ENCODE assay signal across 9 cellular contexts in genomic region chr1:44500181-44501021, GRCh38.
DNase-seq lines count a peak whose midpoint lies in the region; ATAC-seq and TF ChIP-seq lines count a peak whose summit lies in the region.
"Had no signal": no experiment of that assay in that cellular context is flagged by ENCODE, and none has a peak within 500 bp of the region (broad histone marks: within the 10 kb centered on the region; RNA-seq: fewer than 3 reads in every experiment).

No MANE protein-coding gene starts in this region.

- no peak overlapping the region for H3K4me3 Mint-ChIP-seq in endothelial cell (ENCODE audit: unreplicated experiment)

- TF ChIP-seq CTCF in AG09309 (IDR thresholded peaks at IDR 0.05; ENCODE audit: control insufficient read depth, insufficient read depth, low read depth, low read length, missing control alignments) (peak; percentile 33), endothelial cell (IDR thresholded peaks at IDR 0.05; ENCODE audit: unreplicated experiment) (no peak)

- no peak overlapping the region for H3K27ac Mint-ChIP-seq in endothelial cell (ENCODE audit: unreplicated experiment)

- peaks cover 7% of the 10 kb centered on the region for H3K36me3 Mint-ChIP-seq in endothelial cell (ENCODE audit: low read depth, unreplicated experiment)

- H3K9me3 Mint-ChIP-seq in endothelial cell (ENCODE audit: unreplicated experiment): no peaks in the 10 kb centered on the region

- H3K4me1 Mint-ChIP-seq in endothelial cell (ENCODE audit: unreplicated experiment): peaks cover 15% of the 10 kb centered on the region

- no peak for DNase-seq in AG09309 (ENCODE audit: low read depth)
- peak; percentile 28 for DNase-seq in NCI-H1694 (lab: John Stamatoyannopoulos, UW)
- DNase-seq in endothelial cell (ENCODE audit: low spot score): peak; percentile 55
- DNase-seq in lung microvascular endothelial cell (ENCODE audit: low read depth in 2 of 2): peak; percentile 47 to 79
- DNase-seq in A172 (ENCODE audit: low spot score): no peak
- no peak for DNase-seq in mesenteric fat pad (ENCODE audit: low spot score)
- DNase-seq: SHP77 had no signal

- H3K4me3 ChIP-seq in AG09309 (ENCODE audit: control insufficient read depth, low read depth, low read length): no peak overlapping the region

- peaks cover 11% of the 10 kb centered on the region for H3K27me3 Mint-ChIP-seq in endothelial cell (ENCODE audit: unreplicated experiment)

- ATAC-seq in GM21447 (IDR thresholded peaks at IDR 0.05; ENCODE audit: unreplicated experiment): no peak
- no peak for ATAC-seq in GM19397 (IDR thresholded peaks at IDR 0.05; ENCODE audit: unreplicated experiment)

Comparison
In these comparisons a context has a peak if more than half of its experiments do, and no peak if none do; other contexts are left out.
1. DNase-seq: peak in NCI-H1694 (single experiment), endothelial cell (single experiment) and lung microvascular endothelial cell (2 of 2); none in AG09309 (single experiment), A172 (single experiment) and mesenteric fat pad (single experiment).